In genomic region chr7:75599244-75599771, GRCh38 we compare ENCODE assay signal across 11 cellular contexts.
DNase-seq lines count a peak whose midpoint lies in the region; ATAC-seq lines count a peak whose summit lies in the region.
"Had no signal": no experiment of that assay in that cellular context is flagged by ENCODE, and none has a peak within 500 bp of the region (broad histone marks: within the 10 kb centered on the region; RNA-seq: fewer than 3 reads in every experiment).

No MANE protein-coding gene starts in this region.

- CTCF ChIA-PET in activated CD8-positive, alpha-beta memory T cell treated with anti-CD3 and anti-CD28 coated beads, Interleukin-2, amount 10 ng/mL, durations not matched to agents 7 days and 5 days (lab: Charles Lee), result no interaction called here

- no peaks in the 10 kb centered on the region for H3K36me3 Mint-ChIP-seq in stimulated activated effector memory CD8-positive, alpha-beta T cell treated with anti-CD3 and anti-CD28 coated beads, Interleukin-12 subunit alpha, Interleukin-12 subunit beta, amount 100 ng/mL, for 72 hours
- peaks cover 3% of the 10 kb centered on the region for H3K36me3 Mint-ChIP-seq in activated CD8-positive, alpha-beta memory T cell treated with anti-CD3 and anti-CD28 coated beads, Interleukin-2, amount 10 ng/mL, durations not matched to agents 7 days and 5 days

- peak overlapping the region; percentile 30 for H3K4me3 ChIP-seq in iPS-15b (ENCODE audit: low read depth, low read length)
- H3K4me3 ChIP-seq: SK-N-MC had no signal

- peaks cover 21% of the 10 kb centered on the region for H3K4me1 ChIP-seq in iPS-15b (ENCODE audit: control insufficient read depth, insufficient read depth, low read length)

- H3K9ac ChIP-seq in iPS-15b (ENCODE audit: low read depth, low read length), result peak overlapping the region; percentile 24

- H3K27ac Mint-ChIP-seq in stimulated activated effector memory CD8-positive, alpha-beta T cell treated with anti-CD3 and anti-CD28 coated beads, Interleukin-12 subunit alpha, Interleukin-12 subunit beta, amount 100 ng/mL, for 72 hours, result peak overlapping the region; percentile 17
- no peak overlapping the region for H3K27ac Mint-ChIP-seq in activated CD8-positive, alpha-beta memory T cell treated with anti-CD3 and anti-CD28 coated beads, Interleukin-2, amount 10 ng/mL, durations not matched to agents 7 days and 5 days

- peaks cover 23% of the 10 kb centered on the region for H3K4me1 Mint-ChIP-seq in stimulated activated effector memory CD8-positive, alpha-beta T cell treated with anti-CD3 and anti-CD28 coated beads, Interleukin-12 subunit alpha, Interleukin-12 subunit beta, amount 100 ng/mL, for 72 hours
- H3K4me1 Mint-ChIP-seq in activated CD8-positive, alpha-beta memory T cell treated with anti-CD3 and anti-CD28 coated beads, Interleukin-2, amount 10 ng/mL, durations not matched to agents 7 days and 5 days, result peaks cover 27% of the 10 kb centered on the region

- H3K36me3 ChIP-seq in iPS-15b (ENCODE audit: control insufficient read depth, insufficient read depth, low read length), result peaks cover 12% of the 10 kb centered on the region

- no peaks in the 10 kb centered on the region for H3K27me3 Mint-ChIP-seq in activated CD8-positive, alpha-beta memory T cell treated with anti-CD3 and anti-CD28 coated beads, Interleukin-2, amount 10 ng/mL, durations not matched to agents 7 days and 5 days

- DNase-seq in NCI-H1092 (lab: John Stamatoyannopoulos, UW), result peak; percentile 97
- peak; percentile 36 to 98 (median 90) for DNase-seq in anterior cingulate cortex (lab: John Stamatoyannopoulos, UW)
- no peak for DNase-seq in stimulated activated effector memory CD8-positive, alpha-beta T cell treated with anti-CD3 and anti-CD28 coated beads, Interleukin-12 subunit alpha, Interleukin-12 subunit beta, amount 100 ng/mL, for 72 hours (ENCODE audit: low spot score in 2 of 2)
- no peak for DNase-seq in stimulated activated CD4-positive, alpha-beta T cell treated with anti-CD3 and anti-CD28 coated beads, Interleukin-2, amount 100 ng/mL, for 48 hours
- DNase-seq in activated CD4-positive, CD25-positive, alpha-beta regulatory T cell treated with anti-CD3 and anti-CD28 coated beads, Interleukin-2, amount 50 U/mL, for 72 hours, result no peak
- no peak for DNase-seq in activated CD8-positive, alpha-beta memory T cell treated with anti-CD3 and anti-CD28 coated beads, Interleukin-2, amount 10 ng/mL, durations not matched to agents 7 days and 5 days
- no peak for DNase-seq in activated T-cell treated with anti-CD3 and anti-CD28 coated beads, Interleukin-2, amount 50 U/mL, for 1 hour
- DNase-seq: activated effector memory CD4-positive, alpha-beta T cell treated with Interleukin-2 at 50 U/mL for 16 hours; small intestine had no signal

- no peak overlapping the region for H3K4me3 Mint-ChIP-seq in stimulated activated effector memory CD8-positive, alpha-beta T cell treated with anti-CD3 and anti-CD28 coated beads, Interleukin-12 subunit alpha, Interleukin-12 subunit beta, amount 100 ng/mL, for 72 hours
- H3K4me3 Mint-ChIP-seq in activated CD8-positive, alpha-beta memory T cell treated with anti-CD3 and anti-CD28 coated beads, Interleukin-2, amount 10 ng/mL, durations not matched to agents 7 days and 5 days, result no peak overlapping the region

- no peaks in the 10 kb centered on the region for H3K9me3 ChIP-seq in iPS-15b (ENCODE audit: control insufficient read depth, insufficient read depth, low read length)

- no peak for ATAC-seq in stimulated activated effector memory CD8-positive, alpha-beta T cell treated with anti-CD3 and anti-CD28 coated beads, Interleukin-12 subunit alpha, Interleukin-12 subunit beta, amount 100 ng/mL, for 72 hours
- ATAC-seq in activated CD8-positive, alpha-beta memory T cell treated with anti-CD3 and anti-CD28 coated beads, Interleukin-2, amount 10 ng/mL, durations not matched to agents 7 days and 5 days, result no peak

- H3K9me3 Mint-ChIP-seq in stimulated activated effector memory CD8-positive, alpha-beta T cell treated with anti-CD3 and anti-CD28 coated beads, Interleukin-12 subunit alpha, Interleukin-12 subunit beta, amount 100 ng/mL, for 72 hours, result no peaks in the 10 kb centered on the region
- H3K9me3 Mint-ChIP-seq in activated CD8-positive, alpha-beta memory T cell treated with anti-CD3 and anti-CD28 coated beads, Interleukin-2, amount 10 ng/mL, durations not matched to agents 7 days and 5 days (ENCODE audit: low read depth), result no peaks in the 10 kb centered on the region

- H3K27me3 ChIP-seq in iPS-15b (ENCODE audit: control insufficient read depth, insufficient read depth, low read length), result no peaks in the 10 kb centered on the region

Comparison
In these comparisons a context has a peak if more than half of its experiments do, and no peak if none do; other contexts are left out.
1. DNase-seq: peak in NCI-H1092 (single experiment) and anterior cingulate cortex (58 of 58); none in stimulated activated effector memory CD8-positive, alpha-beta T cell treated with anti-CD3 and anti-CD28 coated beads, Interleukin-12 subunit alpha, Interleukin-12 subunit beta, amount 100 ng/mL, for 72 hours (0 of 2), stimulated activated CD4-positive, alpha-beta T cell treated with anti-CD3 and anti-CD28 coated beads, Interleukin-2, amount 100 ng/mL, for 48 hours (0 of 2), activated CD4-positive, CD25-positive, alpha-beta regulatory T cell treated with anti-CD3 and anti-CD28 coated beads, Interleukin-2, amount 50 U/mL, for 72 hours (single experiment), activated CD8-positive, alpha-beta memory T cell treated with anti-CD3 and anti-CD28 coated beads, Interleukin-2, amount 10 ng/mL, durations not matched to agents 7 days and 5 days (single experiment) and activated T-cell treated with anti-CD3 and anti-CD28 coated beads, Interleukin-2, amount 50 U/mL, for 1 hour (single experiment).